8 cellular contexts compared by ENCODE assay signal in the genomic region with DNA sequence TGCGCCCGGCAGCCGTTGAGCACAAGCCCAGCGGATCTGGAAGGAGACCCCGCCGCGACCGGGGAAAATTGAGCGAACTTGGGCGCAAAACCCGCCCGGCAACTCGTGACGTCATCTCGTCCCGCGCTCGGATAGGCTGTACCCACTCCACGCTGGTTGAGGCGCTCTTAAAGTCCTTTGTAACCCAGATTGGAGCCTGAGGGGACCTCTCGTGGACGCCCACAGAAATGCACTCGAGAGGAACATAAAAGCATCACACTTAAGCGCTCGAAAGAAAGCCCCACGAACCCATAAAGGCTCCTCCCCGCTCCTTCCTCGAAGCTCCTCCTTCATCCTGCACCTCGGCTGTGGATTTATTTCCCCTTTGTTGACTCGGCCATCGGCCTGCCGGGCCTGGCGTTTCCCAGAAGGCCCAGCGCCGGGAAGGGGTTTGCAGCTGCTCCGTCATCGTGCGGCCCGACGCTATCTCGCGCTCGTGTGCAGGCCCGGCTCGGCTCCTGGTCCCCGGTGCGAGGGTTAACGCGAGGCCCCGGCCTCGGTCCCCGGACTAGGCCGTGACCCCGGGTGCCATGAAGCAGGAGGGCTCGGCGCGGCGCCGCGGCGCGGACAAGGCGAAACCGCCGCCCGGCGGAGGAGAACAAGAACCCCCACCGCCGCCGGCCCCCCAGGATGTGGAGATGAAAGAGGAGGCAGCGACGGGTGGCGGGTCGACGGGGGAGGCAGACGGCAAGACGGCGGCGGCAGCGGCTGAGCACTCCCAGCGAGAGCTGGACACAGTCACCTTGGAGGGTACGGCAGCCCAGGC. TPM values are rescaled to one million over a fixed set of nuclear protein-coding genes. Genes with fewer than 3 reads are reported as not detected.
DNase-seq lines count a peak whose midpoint lies in the region; ATAC-seq and TF ChIP-seq lines count a peak whose summit lies in the region.

A gene (plus strand): TSS at position 406 of the 805 bp plus-strand sequence. CDS start 164 bp downstream, at position 570.

- H3K4me3 ChIP-seq in heart left ventricle (peak within 1 kb of the TSS; percentile 74 to 100 (median 95)), upper lobe of left lung (peak within 1 kb of the TSS; percentile 92 to 100 (median 94))

- 0% methylated on average over 42 to 82 of the region's 82 CpGs for WGBS in heart left ventricle, 4 donors
- 1% methylated on average over 15 to 49 of the region's 82 CpGs for WGBS in upper lobe of left lung, 2 donors

- H3K36me3 ChIP-seq in heart left ventricle, result peaks cover 5 to 24% (median 19%) of the 10 kb centered on the region in 9 donors
- peaks cover 10 to 20% (median 17%) of the 10 kb centered on the region in 4 donors for H3K36me3 ChIP-seq in upper lobe of left lung

- H3K27ac ChIP-seq in heart left ventricle (peak within 1 kb of the TSS; percentile 70 to 99 (median 92)), upper lobe of left lung (peak within 1 kb of the TSS; percentile 94 to 99 (median 96))

- in situ Hi-C loops in GM13977 (cut with MboI; ENCODE audit: low pct_unique_long_range_greater_than_20kb, low sequenced_read_pairs, unreplicated experiment), result no loop called here

- H3K4me1 ChIP-seq in heart left ventricle (peaks cover 7 to 34% (median 23%) of the 10 kb centered on the region in 12 donors), upper lobe of left lung (peaks cover 19 to 31% (median 25%) of the 10 kb centered on the region in 4 donors)

- peak in 1 of 4 donors; percentile 60 for TF ChIP-seq EP300 in upper lobe of left lung (IDR thresholded peaks at IDR 0.05)

- intact Hi-C loops in T-helper 1 cell treated with Interleukin-12 subunit alpha and Interleukin-12 subunit beta and Interleukin-4 antibody, amounts not matched to agents 30 ng/mL and 1 ng/mL, for 36 hours (cut with micrococcal nuclease), result loop anchor here (1.0 to 10.0 kb wide), 19 partner anchors 21 to 1228 kb away; a partner anchor contains a TSS
- intact Hi-C loops in heart left ventricle (cut with DNase I), result loop anchor here in 5 of 10 donors (1.0 to 10.0 kb wide), 9 partner anchors 21 to 358 kb away; a partner anchor contains a TSS
- intact Hi-C loops in posterior cingulate gyrus (cut with DNase I), result loop anchor here (1.0 to 2.0 kb wide), 3 partner anchors 21 to 52 kb away; no protein-coding TSS in a partner anchor

- DNase-seq in GM13977 (ENCODE audit: low spot score) (peak; percentile 97), NCI-H146 treated with DMSO at 0.1 percent for 48 hours (lab: John Stamatoyannopoulos, UW; ENCODE audit: unreplicated experiment) (peak; percentile 97), amniotic epithelial cell (ENCODE audit: low read depth) (peak; percentile 99), heart left ventricle (peak; percentile 98), posterior cingulate gyrus (peak; percentile 96 to 100 (median 98)), upper lobe of left lung (peak; percentile 96 to 99)

- peak; percentile 15 to 86 for TF ChIP-seq POLR2A in heart left ventricle (IDR thresholded peaks at IDR 0.05)
- TF ChIP-seq POLR2A in upper lobe of left lung (IDR thresholded peaks at IDR 0.05), result peak in 3 of 4 donors; percentile 81 to 93 (median 84)

- ATAC-seq in HG02884 (IDR thresholded peaks at IDR 0.05; ENCODE audit: unreplicated experiment), result peak; percentile 88
- ATAC-seq in heart left ventricle, result peak; percentile 96 to 99 (median 98)
- ATAC-seq in upper lobe of left lung (ENCODE audit: low FRiP score in 2 of 2), result peak; percentile 98 to 99

- H3K9me3 ChIP-seq in heart left ventricle (no peaks in the 10 kb centered on the region), upper lobe of left lung (no peaks in the 10 kb centered on the region)

- TF ChIP-seq CTCF in GM13977 (IDR thresholded peaks at IDR 0.05; ENCODE audit: extremely low read depth, insufficient read depth, missing control alignments) (peak; percentile 70), heart left ventricle (IDR thresholded peaks at IDR 0.05) (peak; percentile 66 to 94 (median 80)), upper lobe of left lung (IDR thresholded peaks at IDR 0.05) (peak; percentile 61 to 97 (median 92))

- H3K27me3 ChIP-seq in heart left ventricle, result peaks cover 0 to 3% (median 0%) of the 10 kb centered on the region in 9 donors
- no peaks in the 10 kb centered on the region for H3K27me3 ChIP-seq in upper lobe of left lung

RNA-seq across cellular contexts. Expression of the gene that starts here (rescaled TPM):
- total RNA-seq in T-helper 1 cell treated with Interleukin-12 subunit alpha and Interleukin-12 subunit beta and Interleukin-4 antibody, amounts not matched to agents 30 ng/mL and 1 ng/mL, for 36 hours, result 130 and 132 TPM in 2 replicates
- 100 to 1,000 TPM in 2 of 9 donors, 10 to 100 TPM in 7; 68.9 to 117 (median 83.3) TPM for total RNA-seq in heart left ventricle
- polyA plus RNA-seq in heart left ventricle, result 100 to 1,000 TPM in 1 of 2 donors, 10 to 100 TPM in 1; 72.6 to 142 TPM
- total RNA-seq in upper lobe of left lung, result 100 to 1,000 TPM in 2 of 6 donors, 10 to 100 TPM in 4; 55.5 to 117 (median 78.8) TPM

Comparison
In these comparisons a context has a peak if more than half of its experiments do, and no peak if none do; other contexts are left out.
1. Peak in every context shown above with its lines: DNase-seq, ATAC-seq, H3K4me3 ChIP-seq and H3K27ac ChIP-seq.